1 cellular context compared by ENCODE assay signal in genomic region chr10:126686732-126687693, GRCh38.
TF ChIP-seq lines count a peak whose summit lies in the region.

No MANE protein-coding gene starts in this region.

TF ChIP-seq in H1, 55 proteins besides CTCF, POLR2A, EP300 and RAD21:
- no peak for TF ChIP-seq SP1 (IDR thresholded peaks at IDR 0.05; ENCODE audit: low read depth, low read length)
- TF ChIP-seq USF2 (IDR thresholded peaks at IDR 0.05; ENCODE audit: low read length): no peak
- no peak for TF ChIP-seq MAFK (IDR thresholded peaks at IDR 0.05; ENCODE audit: low read depth, low read length)
- no peak for TF ChIP-seq CBX5 (IDR thresholded peaks at IDR 0.05; ENCODE audit: low read depth, low read length)
- TF ChIP-seq BRCA1 (IDR thresholded peaks at IDR 0.05; ENCODE audit: low read depth, low read length): no peak
- TF ChIP-seq CTBP2 (IDR thresholded peaks at IDR 0.05; ENCODE audit: borderline replicate concordance, insufficient read depth, insufficient read length, low read length): no peak
- TF ChIP-seq SP2 (IDR thresholded peaks at IDR 0.05; ENCODE audit: low read length): no peak
- no peak for TF ChIP-seq SUZ12 (IDR thresholded peaks at IDR 0.05; ENCODE audit: low read length)
- no peak for TF ChIP-seq SAP30 (IDR thresholded peaks at IDR 0.05; ENCODE audit: insufficient read depth, insufficient replicate concordance, low read length)
- no peak for TF ChIP-seq NRF1 (IDR thresholded peaks at IDR 0.05; ENCODE audit: low read depth, low read length)
- TF ChIP-seq CREB1 (IDR thresholded peaks at IDR 0.05): no peak
- TF ChIP-seq RXRA (IDR thresholded peaks at IDR 0.05; ENCODE audit: insufficient read depth, low read depth, low read length): no peak
- TF ChIP-seq EZH2 (IDR thresholded peaks at IDR 0.05; ENCODE audit: low read depth, low read length, severe bottlenecking): no peak
- no peak for TF ChIP-seq E2F6 (IDR thresholded peaks at IDR 0.05)
TF ChIP-seq in H1: peak in this region for 0.
